Comparison of ENCODE assay signal across 1 cellular context in the genomic region with DNA sequence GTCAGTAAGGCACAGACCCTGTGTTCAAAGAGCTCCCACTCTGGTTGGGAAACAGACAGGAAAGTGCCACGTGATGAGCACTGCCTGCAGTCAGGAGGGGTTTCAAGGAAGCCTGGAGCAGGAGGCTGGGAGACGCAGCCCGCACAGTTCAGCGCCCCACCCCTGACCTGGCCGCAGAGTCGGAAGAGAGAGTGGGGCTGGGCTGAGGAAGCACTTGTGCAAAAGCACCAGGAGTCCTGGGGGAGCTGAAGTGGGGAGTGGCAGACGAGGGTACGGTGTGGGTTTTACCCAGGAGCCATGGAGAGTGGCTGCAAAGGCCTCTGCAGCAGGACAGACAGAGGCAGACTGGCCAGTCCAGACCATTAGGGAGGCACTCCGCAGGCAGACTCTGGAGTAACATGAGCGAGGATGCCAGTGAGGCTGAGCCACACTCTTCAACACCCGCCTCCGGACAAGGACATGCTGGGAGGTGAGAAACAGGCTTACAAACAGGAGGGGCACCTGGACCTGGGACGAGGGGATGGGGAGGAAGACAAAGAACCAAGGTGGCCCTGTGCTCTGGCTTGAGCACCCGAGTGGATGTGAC.
TF ChIP-seq lines count a peak whose summit lies in the region.

No MANE protein-coding gene starts in this region.

TF ChIP-seq in IMR-90, 13 proteins besides CTCF, POLR2A, EP300 and RAD21:
- TF ChIP-seq RCOR1 (IDR thresholded peaks at IDR 0.05; ENCODE audit: insufficient replicate concordance, low read length) = no peak
- TF ChIP-seq SMC3 (IDR thresholded peaks at IDR 0.05; ENCODE audit: low read depth, low read length) = no peak
- TF ChIP-seq BHLHE40 (IDR thresholded peaks at IDR 0.05; ENCODE audit: low read depth, low read length) = no peak
- no peak for TF ChIP-seq CHD1 (IDR thresholded peaks at IDR 0.05; ENCODE audit: low read depth, low read length)
- TF ChIP-seq RFX5 (IDR thresholded peaks at IDR 0.05; ENCODE audit: low read depth, low read length) = no peak
- TF ChIP-seq, protein P1, sequence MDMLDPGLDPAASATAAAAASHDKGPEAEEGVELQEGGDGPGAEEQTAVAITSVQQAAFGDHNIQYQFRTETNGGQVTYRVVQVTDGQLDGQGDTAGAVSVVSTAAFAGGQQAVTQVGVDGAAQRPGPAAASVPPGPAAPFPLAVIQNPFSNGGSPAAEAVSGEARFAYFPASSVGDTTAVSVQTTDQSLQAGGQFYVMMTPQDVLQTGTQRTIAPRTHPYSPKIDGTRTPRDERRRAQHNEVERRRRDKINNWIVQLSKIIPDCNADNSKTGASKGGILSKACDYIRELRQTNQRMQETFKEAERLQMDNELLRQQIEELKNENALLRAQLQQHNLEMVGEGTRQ (IDR thresholded peaks at IDR 0.05; ENCODE audit: low read depth, low read length) = no peak
- TF ChIP-seq FOS (IDR thresholded peaks at IDR 0.05; ENCODE audit: low read depth, low read length) = no peak
- TF ChIP-seq MAZ (IDR thresholded peaks at IDR 0.05; ENCODE audit: borderline replicate concordance, low read depth, low read length) = no peak
